7 cellular contexts compared by ENCODE assay signal in genomic region chr9:25677301-25678146, GRCh38. TPM values are rescaled to one million over a fixed set of nuclear protein-coding genes. Genes with fewer than 3 reads are reported as not detected.
DNase-seq lines count a peak whose midpoint lies in the region; ATAC-seq and TF ChIP-seq lines count a peak whose summit lies in the region.

No MANE protein-coding gene starts in this region.

- H3K27me3 ChIP-seq in PC-9 (ENCODE audit: insufficient read depth, low read depth) = no peaks in the 10 kb centered on the region

- H3F3A ChIP-seq in PC-9 (ENCODE audit: insufficient read depth, low read depth) = 0 out of 2 replicates have a peak, but pooled peaks cover 4% of the 10 kb centered on the region

- H3K27ac ChIP-seq in PC-9 (peak overlapping the region; percentile 72), cingulate gyrus (ENCODE audit: low read depth, low read length) (peak overlapping the region; percentile 85), skin epidermis (peak overlapping the region; percentile 83 to 99 (median 98))

- no peaks in the 10 kb centered on the region for H4K20me1 ChIP-seq in PC-9 (ENCODE audit: insufficient read depth)

- intact Hi-C loops in PC-9 (cut with micrococcal nuclease; ENCODE audit: unreplicated experiment) = no loop called here

- CTCF ChIA-PET in PC-9 (lab: Charles Lee) = no interaction called here

- peaks cover 14% of the 10 kb centered on the region for H3K4me1 ChIP-seq in PC-9 (replicated peaks; ENCODE audit: insufficient read depth)

- TF ChIP-seq CTCF in PC-9 (conservative IDR thresholded peaks at IDR 0.05) = no peak

- H3K9me3 ChIP-seq in PC-9 (ENCODE audit: insufficient read depth, low read depth) = no peaks in the 10 kb centered on the region

- POLR2A ChIA-PET in PC-9 (lab: Charles Lee; ENCODE audit: unreplicated experiment) = no interaction called here

- no peaks in the 10 kb centered on the region for H3K9me2 ChIP-seq in PC-9 (ENCODE audit: insufficient read depth)

- H3K79me2 ChIP-seq in PC-9 (ENCODE audit: low read depth) = no peaks in the 10 kb centered on the region

- peak; percentile 56 for ATAC-seq in GM18498 (IDR thresholded peaks at IDR 0.05; ENCODE audit: unreplicated experiment)
- ATAC-seq in HG03097 (IDR thresholded peaks at IDR 0.05; ENCODE audit: low FRiP score, unreplicated experiment) = peak; percentile 32

- no peaks in the 10 kb centered on the region for H3K36me3 ChIP-seq in PC-9 (ENCODE audit: low read depth)

- DNase-seq in PC-9 (peak in 1 of 2 experiments; percentile 58), inferior parietal cortex (ENCODE audit: extremely low spot score) (peak; percentile 52)
- DNase-seq in effector CD4-positive, alpha-beta T cell = no peak

- H2AFZ ChIP-seq in PC-9 = peak overlapping the region; percentile 93

- H3K4me2 ChIP-seq in PC-9 = peak overlapping the region; percentile 81

- H3K4me3 ChIP-seq in PC-9 (peak overlapping the region; percentile 75), skin epidermis (peak overlapping the region; percentile 50 to 87 (median 65))

- no TSS peak for BruUV-seq in PC-9 (replicated peaks; lab: Mats Ljungman, UMichigan)

RNA-seq across cellular contexts. Expression of gene TUSC1, which starts 0.7 kb away (rescaled TPM):
- total RNA-seq in PC-9 (2021) = 0.39 and 0.88 TPM in 2 replicates
